1 cellular context compared by ENCODE assay signal in genomic region chr12:82524020-82524419, GRCh38.
TF ChIP-seq lines count a peak whose summit lies in the region.

No MANE protein-coding gene starts in this region.

TF ChIP-seq in HepG2, 621 proteins besides CTCF, POLR2A, EP300 and RAD21 (continued from another document):
- peak in 1 of 2 experiments; percentile 78; a peak in 2 of 4 replicates for TF ChIP-seq REST (IDR thresholded peaks at IDR 0.05; ENCODE audit: borderline replicate concordance in 1 of 2, low read depth in 1 of 2, low read length in 2 of 2)
- no peak for TF ChIP-seq KAT7 (CRISPR knock-in tag; IDR thresholded peaks at IDR 0.05; ENCODE audit: borderline replicate concordance)
- TF ChIP-seq TAF15 (IDR thresholded peaks at IDR 0.05; ENCODE audit: low read depth, low read length, poor library complexity, severe bottlenecking) = no peak
- peak; percentile 74 for TF ChIP-seq HNF1A (IDR thresholded peaks at IDR 0.05; ENCODE audit: low read depth)
- TF ChIP-seq HNF1A (CRISPR knock-in tag; IDR thresholded peaks at IDR 0.05; ENCODE audit: borderline replicate concordance) = peak; percentile 48; the same call in 1 of the 2 replicates
- 0 out of 2 replicates have a peak, but pooled peaks have one; percentile 20 for TF ChIP-seq SAP130 (CRISPR knock-in tag; IDR thresholded peaks at IDR 0.05; ENCODE audit: low read depth)
- no peak for TF ChIP-seq ZBTB7B (CRISPR knock-in tag; IDR thresholded peaks at IDR 0.05)
- no peak for TF ChIP-seq FOXK2 (IDR thresholded peaks at IDR 0.05)
- peak; percentile 81 for TF ChIP-seq ZNF652 (CRISPR knock-in tag; IDR thresholded peaks at IDR 0.05; ENCODE audit: borderline replicate concordance, low read depth)
- TF ChIP-seq NFKBIZ (CRISPR knock-in tag; IDR thresholded peaks at IDR 0.05) = no peak
- no peak for TF ChIP-seq ZSCAN9 (CRISPR knock-in tag; IDR thresholded peaks at IDR 0.05; ENCODE audit: borderline replicate concordance)
- no peak for TF ChIP-seq ZNF276 (CRISPR knock-in tag; IDR thresholded peaks at IDR 0.05; ENCODE audit: low read depth)
- no peak for TF ChIP-seq DNMT3B (CRISPR knock-in tag; conservative IDR thresholded peaks at IDR 0.05)
- no peak for TF ChIP-seq ZNF280D (CRISPR knock-in tag; IDR thresholded peaks at IDR 0.05)
- TF ChIP-seq ZBTB34 (CRISPR knock-in tag; IDR thresholded peaks at IDR 0.05) = no peak
- TF ChIP-seq FOXA3 (CRISPR knock-in tag; IDR thresholded peaks at IDR 0.05) = no peak
